8 cellular contexts compared by ENCODE assay signal in genomic region chr3:136752327-136753111, GRCh38.
DNase-seq lines count a peak whose midpoint lies in the region; ATAC-seq lines count a peak whose summit lies in the region.

Gene STAG1 (minus strand): TSS chr3:136752378. CDS start chr3:136630898, 121,480 bp downstream.

- peak; percentile 95 for DNase-seq in COLO829 (ENCODE audit: low spot score)
- DNase-seq in HS-5 (ENCODE audit: low read depth), result peak; percentile 90
- peak; percentile 92 for DNase-seq in NK-92 (lab: John Stamatoyannopoulos, UW; ENCODE audit: unreplicated experiment)
- DNase-seq in activated CD8-positive, alpha-beta memory T cell treated with anti-CD3 and anti-CD28 coated beads for 24 hours, result peak; percentile 99
- DNase-seq in effector CD8-positive, alpha-beta T cell (lab: John Stamatoyannopoulos, UW), result peak; percentile 97
- DNase-seq in medulla oblongata (ENCODE audit: extremely low spot score), result peak; percentile 98
- DNase-seq in stimulated activated CD8-positive, alpha-beta memory T cell treated with anti-CD3 and anti-CD28 coated beads, Interleukin-12 subunit alpha, Interleukin-12 subunit beta, amount 100 ng/mL, for 1 hour (ENCODE audit: low read depth), result peak; percentile 98

- ATAC-seq in GM19468 (IDR thresholded peaks at IDR 0.05; ENCODE audit: extremely low read depth, unreplicated experiment), result peak; percentile 91

Comparison
In these comparisons a context has a peak if more than half of its experiments do, and no peak if none do; other contexts are left out.
1. Peak in every context shown above with its lines: DNase-seq and ATAC-seq.